ENCODE assay signal across 11 cellular contexts in the genomic region with DNA sequence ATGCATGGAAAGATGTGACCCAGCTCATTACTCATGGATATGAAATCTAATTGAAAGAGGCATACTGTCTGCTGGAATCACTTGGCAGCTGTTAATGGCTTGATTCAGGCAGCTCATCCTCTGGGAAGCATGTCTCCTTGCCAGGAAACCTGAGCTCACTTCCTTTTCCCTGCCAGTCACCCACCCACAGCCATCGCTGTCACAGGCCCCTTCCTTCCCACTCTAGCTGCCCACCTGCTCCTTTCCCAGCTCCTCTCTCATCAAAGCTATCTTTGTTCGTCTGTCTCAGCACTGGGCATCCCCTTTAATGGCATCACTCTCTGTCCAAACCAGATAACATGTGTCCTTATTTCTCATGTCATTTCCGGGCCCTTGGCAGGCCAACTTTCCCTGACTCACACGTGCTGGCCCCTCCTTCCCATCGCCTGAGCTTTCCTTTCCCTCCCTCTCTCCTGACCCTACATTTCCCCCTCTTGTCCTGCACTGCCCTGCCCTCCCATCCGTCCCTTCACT.
DNase-seq lines count a peak whose midpoint lies in the region; ATAC-seq and TF ChIP-seq lines count a peak whose summit lies in the region.
"Had no signal": no experiment of that assay in that cellular context is flagged by ENCODE, and none has a peak within 500 bp of the region (broad histone marks: within the 10 kb centered on the region; RNA-seq: fewer than 3 reads in every experiment).

No MANE protein-coding gene starts in this region.

- intact Hi-C loops in activated CD8-positive, alpha-beta T cell treated with anti-CD3 and anti-CD28 coated beads for 36 hours (cut with micrococcal nuclease), result no loop called here

- H3K27me3 Mint-ChIP-seq in progenitor cell of endocrine pancreas (no peaks in the 10 kb centered on the region), immature natural killer cell (ENCODE audit: low read depth in 3 of 3) (peaks cover 2 to 4% (median 3%) of the 10 kb centered on the region in 3 donors)
- no peaks in the 10 kb centered on the region for H3K27me3 Mint-ChIP-seq in activated CD8-positive, alpha-beta T cell treated with anti-CD3 and anti-CD28 coated beads for 36 hours
- no peaks in the 10 kb centered on the region for H3K27me3 Mint-ChIP-seq in activated naive CD4-positive, alpha-beta T cell treated with anti-CD3 and anti-CD28 coated beads, Interleukin-2, amount 10 ng/mL, durations not matched to agents 7 days and 5 days

- H3K4me1 Mint-ChIP-seq in progenitor cell of endocrine pancreas (ENCODE audit: low read depth), result no peaks in the 10 kb centered on the region
- no peaks in the 10 kb centered on the region for H3K4me1 Mint-ChIP-seq in activated CD8-positive, alpha-beta T cell treated with anti-CD3 and anti-CD28 coated beads for 36 hours (ENCODE audit: low read depth)
- H3K4me1 Mint-ChIP-seq in activated naive CD4-positive, alpha-beta T cell treated with anti-CD3 and anti-CD28 coated beads, Interleukin-2, amount 10 ng/mL, durations not matched to agents 7 days and 5 days, result no peaks in the 10 kb centered on the region
- H3K4me1 Mint-ChIP-seq in immature natural killer cell, result no peaks in the 10 kb centered on the region

- POLR2A ChIA-PET in activated CD8-positive, alpha-beta T cell treated with anti-CD3 and anti-CD28 coated beads for 36 hours (lab: Charles Lee), result no interaction called here
- POLR2A ChIA-PET in HEK293T (lab: Yijun Ruan, JAX), result no interaction called here

- H3K9me3 Mint-ChIP-seq in progenitor cell of endocrine pancreas (ENCODE audit: low read depth) (no peaks in the 10 kb centered on the region), immature natural killer cell (peaks cover 10 to 34% (median 15%) of the 10 kb centered on the region in 6 donors)
- peaks cover 6% of the 10 kb centered on the region for H3K9me3 Mint-ChIP-seq in activated CD8-positive, alpha-beta T cell treated with anti-CD3 and anti-CD28 coated beads for 36 hours
- H3K9me3 Mint-ChIP-seq in activated naive CD4-positive, alpha-beta T cell treated with anti-CD3 and anti-CD28 coated beads, Interleukin-2, amount 10 ng/mL, durations not matched to agents 7 days and 5 days, result peaks cover 11% of the 10 kb centered on the region

- TF ChIP-seq CTCF in epithelial cell of esophagus (IDR thresholded peaks at IDR 0.05; ENCODE audit: insufficient read depth, low read depth, low read length, missing control alignments) (no peak), progenitor cell of endocrine pancreas (IDR thresholded peaks at IDR 0.05; ENCODE audit: unreplicated experiment) (no peak)
- no peak for TF ChIP-seq CTCF in activated CD8-positive, alpha-beta T cell treated with anti-CD3 and anti-CD28 coated beads for 36 hours (IDR thresholded peaks at IDR 0.05)

- CTCF ChIA-PET in activated CD8-positive, alpha-beta T cell treated with anti-CD3 and anti-CD28 coated beads for 36 hours (lab: Charles Lee), result no interaction called here
- CTCF ChIA-PET in activated naive CD4-positive, alpha-beta T cell treated with anti-CD3 and anti-CD28 coated beads, Interleukin-2, amount 10 ng/mL, durations not matched to agents 7 days and 5 days (lab: Charles Lee), result interaction anchor here (1.3 kb wide), 1 partner anchor 941 kb away, joined by 3 read pairs; no protein-coding TSS in a partner anchor
- CTCF ChIA-PET in HEK293T (lab: Yijun Ruan, JAX), result no interaction called here

- no peaks in the 10 kb centered on the region for H3K36me3 Mint-ChIP-seq in progenitor cell of endocrine pancreas (ENCODE audit: insufficient read depth)
- no peaks in the 10 kb centered on the region for H3K36me3 Mint-ChIP-seq in activated CD8-positive, alpha-beta T cell treated with anti-CD3 and anti-CD28 coated beads for 36 hours (ENCODE audit: low read depth)
- no peaks in the 10 kb centered on the region for H3K36me3 Mint-ChIP-seq in activated naive CD4-positive, alpha-beta T cell treated with anti-CD3 and anti-CD28 coated beads, Interleukin-2, amount 10 ng/mL, durations not matched to agents 7 days and 5 days
- H3K36me3 Mint-ChIP-seq in immature natural killer cell, result no peaks in the 10 kb centered on the region
- H3K36me3 Mint-ChIP-seq: activated naive CD8-positive, alpha-beta T cell had no signal

- H3K4me3 ChIP-seq in epithelial cell of esophagus (ENCODE audit: low read length), result no peak overlapping the region
- H3K4me3 ChIP-seq: dorsolateral prefrontal cortex had no signal

- DNase-seq in GM04504 (ENCODE audit: low read depth) (peak; percentile 87), epithelial cell of esophagus (ENCODE audit: low read depth) (peak; percentile 69), progenitor cell of endocrine pancreas (ENCODE audit: low spot score, unreplicated experiment) (no peak), immature natural killer cell (no peak), HEK293T (ENCODE audit: extremely low spot score) (no peak)
- DNase-seq in activated CD8-positive, alpha-beta T cell treated with anti-CD3 and anti-CD28 coated beads for 36 hours, result no peak
- DNase-seq in activated naive CD4-positive, alpha-beta T cell treated with anti-CD3 and anti-CD28 coated beads, Interleukin-2, amount 10 ng/mL, durations not matched to agents 7 days and 5 days, result no peak
- DNase-seq: NCI-H2029 had no signal

- ATAC-seq in activated CD8-positive, alpha-beta T cell treated with anti-CD3 and anti-CD28 coated beads for 36 hours, result no peak

- peak overlapping the region; percentile 39 for H3K27ac Mint-ChIP-seq in progenitor cell of endocrine pancreas
- no peak overlapping the region for H3K27ac Mint-ChIP-seq in activated CD8-positive, alpha-beta T cell treated with anti-CD3 and anti-CD28 coated beads for 36 hours
- H3K27ac Mint-ChIP-seq in activated naive CD4-positive, alpha-beta T cell treated with anti-CD3 and anti-CD28 coated beads, Interleukin-2, amount 10 ng/mL, durations not matched to agents 7 days and 5 days, result no peak overlapping the region
- no peak overlapping the region for H3K27ac Mint-ChIP-seq in immature natural killer cell
- H3K27ac Mint-ChIP-seq: activated naive CD8-positive, alpha-beta T cell had no signal

- H3K4me3 Mint-ChIP-seq in progenitor cell of endocrine pancreas (ENCODE audit: low read depth) (no peak overlapping the region), immature natural killer cell (no peak overlapping the region)
- no peak overlapping the region for H3K4me3 Mint-ChIP-seq in activated CD8-positive, alpha-beta T cell treated with anti-CD3 and anti-CD28 coated beads for 36 hours
- no peak overlapping the region for H3K4me3 Mint-ChIP-seq in activated naive CD4-positive, alpha-beta T cell treated with anti-CD3 and anti-CD28 coated beads, Interleukin-2, amount 10 ng/mL, durations not matched to agents 7 days and 5 days
- H3K4me3 Mint-ChIP-seq: activated naive CD8-positive, alpha-beta T cell had no signal

TF ChIP-seq in PFSK-1, 5 proteins besides CTCF, POLR2A, EP300 and RAD21 (continues in another document):
- TF ChIP-seq FOXP2 (optimal IDR thresholded peaks at IDR 0.05; ENCODE audit: borderline replicate concordance, extremely low read depth, extremely low read length, insufficient read depth) (no peak), SIN3A (IDR thresholded peaks at IDR 0.05; ENCODE audit: borderline replicate concordance, insufficient read depth, low read length) (no peak), TAF1 (IDR thresholded peaks at IDR 0.05; ENCODE audit: borderline replicate concordance, insufficient read depth, low read length) (peak; percentile 42; the same call in 1 of the 2 replicates)

TF ChIP-seq in HEK293T, 16 proteins besides CTCF, POLR2A, EP300 and RAD21:
- TF ChIP-seq FOXK2 (IDR thresholded peaks at IDR 0.05) (no peak), SP1 (IDR thresholded peaks at IDR 0.05) (no peak), ARNT (IDR thresholded peaks at IDR 0.05) (no peak), TARDBP (IDR thresholded peaks at IDR 0.05) (no peak), LEF1 (IDR thresholded peaks at IDR 0.05; ENCODE audit: borderline replicate concordance) (no peak), BHLHE40 (IDR thresholded peaks at IDR 0.05; ENCODE audit: borderline replicate concordance) (no peak), HDGF (IDR thresholded peaks at IDR 0.05; ENCODE audit: borderline replicate concordance) (no peak), L3MBTL2 (conservative IDR thresholded peaks at IDR 0.05) (no peak), FOXM1 (IDR thresholded peaks at IDR 0.05; ENCODE audit: borderline replicate concordance) (no peak), SUZ12 (IDR thresholded peaks at IDR 0.05) (no peak), ZNF384 (IDR thresholded peaks at IDR 0.05) (no peak), FOXA1 (IDR thresholded peaks at IDR 0.05) (no peak)

Comparison
In these comparisons a context has a peak if more than half of its experiments do, and no peak if none do; other contexts are left out.
1. DNase-seq: peak in GM04504 (single experiment) and epithelial cell of esophagus (single experiment); none in progenitor cell of endocrine pancreas (single experiment), activated CD8-positive, alpha-beta T cell treated with anti-CD3 and anti-CD28 coated beads for 36 hours (single experiment), activated naive CD4-positive, alpha-beta T cell treated with anti-CD3 and anti-CD28 coated beads, Interleukin-2, amount 10 ng/mL, durations not matched to agents 7 days and 5 days (single experiment), immature natural killer cell (0 of 3) and HEK293T (single experiment).